1 cellular context compared by ENCODE assay signal in genomic region chr17:59094921-59095530, GRCh38.
TF ChIP-seq lines count a peak whose summit lies in the region.

No MANE protein-coding gene starts in this region.

TF ChIP-seq in A549, 52 proteins besides CTCF, POLR2A, EP300 and RAD21:
- TF ChIP-seq CBX8 (IDR thresholded peaks at IDR 0.05): no peak
- TF ChIP-seq HOXB5 (CRISPR knock-in tag; IDR thresholded peaks at IDR 0.05): no peak
- TF ChIP-seq JUNB (IDR thresholded peaks at IDR 0.05): no peak
- TF ChIP-seq BHLHE40 (IDR thresholded peaks at IDR 0.05; ENCODE audit: low read depth, low read length): no peak
- no peak for TF ChIP-seq FOSB (CRISPR knock-in tag; IDR thresholded peaks at IDR 0.05)
- TF ChIP-seq HMGXB4 (CRISPR knock-in tag; IDR thresholded peaks at IDR 0.05; ENCODE audit: borderline replicate concordance): no peak
- TF ChIP-seq POLR2AphosphoS2 (conservative IDR thresholded peaks at IDR 0.05; ENCODE audit: low read length): no peak
- no peak for TF ChIP-seq PBX3 (IDR thresholded peaks at IDR 0.05)
- TF ChIP-seq NFE2L2 (conservative IDR thresholded peaks at IDR 0.05; ENCODE audit: low read length): no peak
- no peak for TF ChIP-seq ESRRA (IDR thresholded peaks at IDR 0.05; ENCODE audit: borderline replicate concordance, low read length)
- no peak for TF ChIP-seq CHD2 (IDR thresholded peaks at IDR 0.05; ENCODE audit: low read length, partially characterized antibody)
- TF ChIP-seq MAZ (IDR thresholded peaks at IDR 0.05; ENCODE audit: borderline replicate concordance, low read depth, low read length): no peak
